In the genomic region with DNA sequence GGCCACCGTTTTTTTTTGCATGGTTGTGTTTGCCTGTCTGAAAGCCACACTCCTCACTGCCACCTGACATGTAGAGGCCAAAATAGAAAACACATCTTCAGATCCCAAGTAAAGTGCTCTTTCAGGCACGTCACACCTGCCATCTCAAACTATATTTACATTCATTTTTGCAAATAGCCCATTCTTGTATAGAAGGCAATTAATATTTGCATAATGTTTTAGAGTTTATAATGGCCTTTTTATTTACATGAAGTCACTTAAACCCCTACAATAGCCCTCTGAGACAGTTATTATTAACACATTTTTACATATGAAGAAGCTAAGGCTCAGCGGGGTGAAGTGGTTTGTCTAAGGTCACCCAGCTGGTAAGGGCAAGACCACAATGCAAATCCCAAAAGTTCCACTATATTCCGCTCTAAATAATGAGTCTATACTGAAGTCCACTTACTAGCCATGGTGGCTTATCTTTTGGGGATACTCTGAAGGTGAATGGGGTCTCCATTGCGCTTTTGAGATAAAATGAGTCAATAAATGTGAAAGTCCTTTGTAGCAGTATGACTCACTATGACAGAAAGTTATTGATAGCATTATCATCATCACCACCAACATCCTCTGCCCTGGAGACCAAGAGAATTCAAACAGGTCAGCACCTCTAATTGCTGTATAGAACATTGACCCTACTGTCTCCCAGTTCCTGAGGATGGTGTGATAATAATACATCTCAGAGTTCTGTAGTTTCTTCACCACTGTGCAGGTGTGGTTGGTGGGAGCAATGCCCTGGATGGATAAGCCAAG, we compare ENCODE assay signal across 15 cellular contexts.
DNase-seq lines count a peak whose midpoint lies in the region; ATAC-seq and TF ChIP-seq lines count a peak whose summit lies in the region.
"Had no signal": no experiment of that assay in that cellular context is flagged by ENCODE, and none has a peak within 500 bp of the region (broad histone marks: within the 10 kb centered on the region; RNA-seq: fewer than 3 reads in every experiment).

No MANE protein-coding gene starts in this region.

- no peaks in the 10 kb centered on the region for H4K20me1 ChIP-seq in GM23338 (replicated peaks; ENCODE audit: insufficient read depth)

- H3K9me3 Mint-ChIP-seq in GM23338, result no peaks in the 10 kb centered on the region

- ATAC-seq in GM23338 (peak; percentile 38; the same call in 1 of the 3 replicates), GM18505 (IDR thresholded peaks at IDR 0.05; ENCODE audit: unreplicated experiment) (no peak)
- ATAC-seq: left lobe of liver had no signal

- no peak for TF ChIP-seq POLR2A in GM18505 (IDR thresholded peaks at IDR 0.05; ENCODE audit: borderline replicate concordance, extremely low read depth, insufficient read depth, insufficient read length)

- peak overlapping the region; percentile 0; the same call in 1 of the 3 replicates for H3K4me3 Mint-ChIP-seq in GM23338

- H3K36me3 Mint-ChIP-seq in GM23338 (ENCODE audit: low read depth), result no peaks in the 10 kb centered on the region

- no peak overlapping the region for H3K27ac ChIP-seq in GM23338 (ENCODE audit: low read depth)
- H3K27ac ChIP-seq: 22Rv1 had no signal

- TF ChIP-seq CTCF in GM23338 (conservative IDR thresholded peaks at IDR 0.05; ENCODE audit: low read depth in 2 of 2), result no peak

- H3K4me2 ChIP-seq in GM23338, result peak overlapping the region; percentile 64

- H2AFZ ChIP-seq in GM23338, result no peak overlapping the region; the same call in 1 of the 2 replicates

- H3K9me2 ChIP-seq in GM23338 (ENCODE audit: insufficient read depth), result peaks cover 4% of the 10 kb centered on the region; the same call in 1 of the 2 replicates

- H3K27ac Mint-ChIP-seq in GM23338, result no peak overlapping the region

- peak; percentile 14 for DNase-seq in DMS53 (lab: John Stamatoyannopoulos, UW)
- no peak for DNase-seq in DMS53 treated with DMSO at 0.1 percent for 48 hours (lab: John Stamatoyannopoulos, UW; ENCODE audit: unreplicated experiment)
- no peak for DNase-seq in GM23338 (ENCODE audit: low spot score)
- peak; percentile 48 for DNase-seq in NCI-H1417 treated with DMSO at 0.1 percent for 48 hours (lab: John Stamatoyannopoulos, UW)
- DNase-seq in myocyte (ENCODE audit: low read depth), result peak; percentile 36
- DNase-seq in OCI-M1 (lab: John Stamatoyannopoulos, UW), result no peak
- no peak for DNase-seq in NCI-H1930 (lab: John Stamatoyannopoulos, UW)
- DNase-seq: activated CD4-positive, CD25-positive, alpha-beta regulatory T cell; activated CD8-positive, alpha-beta memory T cell treated with anti-CD3 and anti-CD28 coated beads, Interleukin-2, amount 50 U/mL, for 4 hours; activated naive CD4-positive, alpha-beta T cell treated with anti-CD3 and anti-CD28 coated beads, Interleukin-2, amount 50 U/mL, for 16 hours; C1 segment of cervical spinal cord; effector CD8-positive, alpha-beta T cell had no signal

- H3K4me3 ChIP-seq in GM23338, result peak overlapping the region; percentile 27; the same call in 1 of the 2 replicates

- no peaks in the 10 kb centered on the region for H3K79me2 ChIP-seq in GM23338 (replicated peaks; ENCODE audit: insufficient read depth)

- H3K4me1 ChIP-seq in GM23338 (ENCODE audit: insufficient read depth), result peaks cover 27% of the 10 kb centered on the region

- no peaks in the 10 kb centered on the region for H3K36me3 ChIP-seq in GM23338 (ENCODE audit: insufficient read depth)

- peaks cover 28% of the 10 kb centered on the region for H3K4me1 Mint-ChIP-seq in GM23338

- no peaks in the 10 kb centered on the region for H3F3A ChIP-seq in GM23338 (replicated peaks; ENCODE audit: low read depth)

- H3K27me3 Mint-ChIP-seq in GM23338 (ENCODE audit: insufficient read depth, low read depth, poor library complexity), result no peaks in the 10 kb centered on the region

- no peaks in the 10 kb centered on the region for H3K27me3 ChIP-seq in GM23338 (ENCODE audit: insufficient read depth)

TF ChIP-seq in GM23338, 12 proteins besides CTCF, POLR2A, EP300 and RAD21:
- TF ChIP-seq POLR2AphosphoS5 (IDR thresholded peaks at IDR 0.05; ENCODE audit: low read depth) (no peak), EZH2 (IDR thresholded peaks at IDR 0.05; ENCODE audit: low read depth, unreplicated experiment) (no peak), NANOG (IDR thresholded peaks at IDR 0.05; ENCODE audit: borderline replicate concordance) (peak; percentile 71; the same call in 1 of the 2 replicates), JUNB (IDR thresholded peaks at IDR 0.05; ENCODE audit: unreplicated experiment) (no peak), ZNF114 (CRISPR knock-in tag; IDR thresholded peaks at IDR 0.05) (no peak)

Comparison
In these comparisons a context has a peak if more than half of its experiments do, and no peak if none do; other contexts are left out.
1. DNase-seq: peak in DMS53 (single experiment), NCI-H1417 treated with DMSO at 0.1 percent for 48 hours (single experiment) and myocyte (single experiment); none in DMS53 treated with DMSO at 0.1 percent for 48 hours (single experiment), GM23338 (single experiment), OCI-M1 (single experiment) and NCI-H1930 (0 of 2).